Comparison of ENCODE assay signal across 8 cellular contexts in genomic region chr19:49581007-49581508, GRCh38. TPM values are rescaled to one million over a fixed set of nuclear protein-coding genes. Genes with fewer than 3 reads are reported as not detected.
DNase-seq lines count a peak whose midpoint lies in the region; ATAC-seq and TF ChIP-seq lines count a peak whose summit lies in the region.

PRRG2 (plus strand) TSS chr19:49581316; CDS start chr19:49583220, 1,904 bp downstream.

- H3K4me1 Mint-ChIP-seq in activated CD4-positive, alpha-beta T cell treated with anti-CD3 and anti-CD28 coated beads, Interleukin-2, amount 10 ng/mL, durations not matched to agents 24 days and 14 days = peaks cover 25% of the 10 kb centered on the region

- no peak for TF ChIP-seq CTCF in ascending aorta (IDR thresholded peaks at IDR 0.05)
- TF ChIP-seq CTCF in left lung (IDR thresholded peaks at IDR 0.05) = no peak
- no peak for TF ChIP-seq CTCF in tibial nerve (IDR thresholded peaks at IDR 0.05)

- intact Hi-C loops in activated CD4-positive, alpha-beta T cell treated with anti-CD3 and anti-CD28 coated beads, Interleukin-2, amount 10 ng/mL, durations not matched to agents 24 days and 14 days (cut with micrococcal nuclease) = no loop called here
- intact Hi-C loops in ascending aorta (cut with DNase I) = no loop called here
- intact Hi-C loops in left lung (cut with DNase I) = no loop called here

- peak within 1 kb of the TSS; percentile 93 for H3K27ac Mint-ChIP-seq in activated CD4-positive, alpha-beta T cell treated with anti-CD3 and anti-CD28 coated beads, Interleukin-2, amount 10 ng/mL, durations not matched to agents 24 days and 14 days

- DNase-seq in activated CD4-positive, alpha-beta T cell treated with anti-CD3 and anti-CD28 coated beads, Interleukin-2, amount 10 ng/mL, durations not matched to agents 24 days and 14 days = no peak
- DNase-seq in activated CD4-positive, alpha-beta T cell treated with anti-CD3 and anti-CD28 coated beads for 48 hours = no peak
- DNase-seq in ascending aorta (ENCODE audit: low spot score in 2 of 2) (no peak), left lung (peak in 1 of 2 donors; percentile 77), tibial nerve (ENCODE audit: low spot score in 2 of 2) (no peak), UCSD-AML1 (lab: John Stamatoyannopoulos, UW; ENCODE audit: unreplicated experiment) (no peak), NCI-H1694 treated with DMSO at 0.1 percent for 48 hours (lab: John Stamatoyannopoulos, UW) (no peak), NCI-H2171 (lab: John Stamatoyannopoulos, UW) (no peak)

- peaks cover 3% of the 10 kb centered on the region for H3K27me3 Mint-ChIP-seq in activated CD4-positive, alpha-beta T cell treated with anti-CD3 and anti-CD28 coated beads, Interleukin-2, amount 10 ng/mL, durations not matched to agents 24 days and 14 days

- H3K36me3 ChIP-seq in ascending aorta = peaks cover 0 to 3% of the 10 kb centered on the region in 2 donors
- H3K36me3 ChIP-seq in left lung = peaks cover 0 to 5% of the 10 kb centered on the region in 2 donors
- peaks cover 0 to 5% (median 4%) of the 10 kb centered on the region in 3 donors for H3K36me3 ChIP-seq in tibial nerve

- 30 to 42% methylated on average over 15 of the region's 15 CpGs for WGBS in tibial nerve, 2 donors

- peak within 1 kb of the TSS; percentile 97 for H3K4me3 Mint-ChIP-seq in activated CD4-positive, alpha-beta T cell treated with anti-CD3 and anti-CD28 coated beads, Interleukin-2, amount 10 ng/mL, durations not matched to agents 24 days and 14 days

- H3K4me1 ChIP-seq in ascending aorta = peaks cover 5 to 11% of the 10 kb centered on the region in 2 donors
- H3K4me1 ChIP-seq in left lung = peaks cover 8 to 39% of the 10 kb centered on the region in 2 donors
- peaks cover 0 to 38% (median 11%) of the 10 kb centered on the region in 4 donors for H3K4me1 ChIP-seq in tibial nerve

- H3K4me3 ChIP-seq in ascending aorta = peak within 1 kb of the TSS; percentile 73 to 78
- peak within 1 kb of the TSS; percentile 58 to 77 for H3K4me3 ChIP-seq in left lung
- H3K4me3 ChIP-seq in tibial nerve = peak within 1 kb of the TSS; percentile 42 to 74 (median 54)

- H3K9me3 ChIP-seq in ascending aorta (no peaks in the 10 kb centered on the region), left lung (no peaks in the 10 kb centered on the region), tibial nerve (no peaks in the 10 kb centered on the region)

- peak within 1 kb of the TSS; percentile 58 to 65 for H3K27ac ChIP-seq in ascending aorta
- H3K27ac ChIP-seq in left lung = peak within 1 kb of the TSS; percentile 36 to 80
- H3K27ac ChIP-seq in tibial nerve = peak within 1 kb of the TSS; percentile 21 to 88 (median 67)

- TF ChIP-seq EP300 in tibial nerve (IDR thresholded peaks at IDR 0.05) = no peak

- peaks cover 15% of the 10 kb centered on the region for H3K36me3 Mint-ChIP-seq in activated CD4-positive, alpha-beta T cell treated with anti-CD3 and anti-CD28 coated beads, Interleukin-2, amount 10 ng/mL, durations not matched to agents 24 days and 14 days (ENCODE audit: low read depth)

- TF ChIP-seq POLR2A in tibial nerve (IDR thresholded peaks at IDR 0.05) = no peak

- ATAC-seq in left lung = peak; percentile 86

- H3K27me3 ChIP-seq in ascending aorta (no peaks in the 10 kb centered on the region), left lung (no peaks in the 10 kb centered on the region), tibial nerve (no peaks in the 10 kb centered on the region)

- no peaks in the 10 kb centered on the region for H3K9me3 Mint-ChIP-seq in activated CD4-positive, alpha-beta T cell treated with anti-CD3 and anti-CD28 coated beads, Interleukin-2, amount 10 ng/mL, durations not matched to agents 24 days and 14 days

RNA-seq across cellular contexts. Expression of gene PRRG2, which starts in this region (rescaled TPM):
- 0.56 and 1.0 TPM in 2 replicates for total RNA-seq in activated CD4-positive, alpha-beta T cell treated with anti-CD3 and anti-CD28 coated beads, Interleukin-2, amount 10 ng/mL, durations not matched to agents 24 days and 14 days
- not detected for total RNA-seq in ascending aorta
- 10 to 100 TPM in 1 of 2 donors, 1 to 10 TPM in 1; 7.6 to 13.6 TPM for total RNA-seq in left lung
- total RNA-seq in tibial nerve = under 1 TPM in 3 of 4 donors, not detected in 1; 0.42 to 0.78 (median 0.44) TPM
